ENCODE assay signal across 10 cellular contexts in genomic region chr2:2291500-2292260, GRCh38. TPM values are rescaled to one million over a fixed set of nuclear protein-coding genes. Genes with fewer than 3 reads are reported as not detected.
DNase-seq lines count a peak whose midpoint lies in the region; ATAC-seq, FAIRE-seq and TF ChIP-seq lines count a peak whose summit lies in the region.
"Had no signal": no experiment of that assay in that cellular context is flagged by ENCODE, and none has a peak within 500 bp of the region (broad histone marks: within the 10 kb centered on the region; RNA-seq: fewer than 3 reads in every experiment).

No MANE protein-coding gene starts in this region.

- H3K36me3 ChIP-seq in ascending aorta = no peaks in the 10 kb centered on the region
- H3K36me3 ChIP-seq: Peyer's patch had no signal

- DNase-seq in AG10803 (ENCODE audit: low read depth) = peak; percentile 4
- peak; percentile 11 for DNase-seq in LHCN-M2 (ENCODE audit: low read depth)
- DNase-seq in ascending aorta (ENCODE audit: low spot score in 2 of 2) = no peak
- DNase-seq in left lobe of liver (ENCODE audit: low spot score) = no peak
- no peak for DNase-seq in EL
- DNase-seq in NCI-H1092 treated with DMSO at 0.1 percent for 48 hours (lab: John Stamatoyannopoulos, UW) = no peak
- DNase-seq in GM12891 (ENCODE audit: insufficient read length, low spot score) = no peak
- no peak for DNase-seq in sciatic nerve (ENCODE audit: low spot score)
- DNase-seq: Peyer's patch; stimulated activated CD4-positive, alpha-beta T cell treated with anti-CD3 and anti-CD28 coated beads, Interleukin-1b, Interleukin-23, amount 100 ng/mL, for 48 hours had no signal

- H3K4me3 ChIP-seq in AG10803 (ENCODE audit: low read length) (no peak overlapping the region), ascending aorta (no peak overlapping the region)
- H3K4me3 ChIP-seq: Peyer's patch had no signal

- H3K27ac ChIP-seq in ascending aorta = no peak overlapping the region
- H3K27ac ChIP-seq: Peyer's patch had no signal

- intact Hi-C loops in ascending aorta (cut with DNase I) = no loop called here
- intact Hi-C loops in sciatic nerve (cut with DNase I) = no loop called here

- H3K27me3 ChIP-seq in ascending aorta = no peaks in the 10 kb centered on the region
- H3K27me3 ChIP-seq: Peyer's patch had no signal

- TF ChIP-seq CTCF in AG10803 (conservative IDR thresholded peaks at IDR 0.05; ENCODE audit: low read length) (peak; percentile 55), ascending aorta (IDR thresholded peaks at IDR 0.05) (peak in 2 of 3 experiments; percentile 11 to 47)

- H3K9me3 ChIP-seq in ascending aorta = no peaks in the 10 kb centered on the region

- no peaks in the 10 kb centered on the region for H3K4me1 ChIP-seq in ascending aorta
- H3K4me1 ChIP-seq: Peyer's patch had no signal

- TF ChIP-seq POLR2A in GM12891 (IDR thresholded peaks at IDR 0.05; ENCODE audit: low read depth, low read length) = no peak

- FAIRE-seq in GM12891 (lab: Jason Lieb, UNC) = no peak

- ATAC-seq in left lobe of liver (peak; percentile 81), sciatic nerve (no peak)

TF ChIP-seq in GM12891, 5 proteins besides CTCF, POLR2A, EP300 and RAD21:
- TF ChIP-seq SPI1 (IDR thresholded peaks at IDR 0.05; ENCODE audit: low read depth, low read length) (no peak), POU2F2 (IDR thresholded peaks at IDR 0.05; ENCODE audit: low read depth, low read length) (no peak), PAX5 (IDR thresholded peaks at IDR 0.05; ENCODE audit: insufficient read depth, low read length, severe bottlenecking) (no peak), POLR2AphosphoS5 (IDR thresholded peaks at IDR 0.05; ENCODE audit: low read depth, low read length) (no peak), TAF1 (IDR thresholded peaks at IDR 0.05; ENCODE audit: low read depth, low read length) (no peak)

RNA-seq across cellular contexts. Expression of gene MYT1L, which starts 39.4 kb away (rescaled TPM):
- total RNA-seq in LHCN-M2 (2014; rRNA removed) (0.11 TPM in 1 of 2 replicates, not detected in the other), ascending aorta (not detected), left lobe of liver (1.5 TPM), sciatic nerve (not detected)
- 0.04 TPM for polyA plus RNA-seq in LHCN-M2 (2012)
- polyA plus RNA-seq in GM12891 (2012; ENCODE audit: low read depth, missing spikeins) = 0.13 TPM

Comparison
In these comparisons a context has a peak if more than half of its experiments do, and no peak if none do; other contexts are left out.
1. DNase-seq: peak in AG10803 (single experiment) and LHCN-M2 (single experiment); none in ascending aorta (0 of 2), left lobe of liver (single experiment), EL (single experiment), NCI-H1092 treated with DMSO at 0.1 percent for 48 hours (single experiment), GM12891 (single experiment) and sciatic nerve (single experiment).